In the genomic region with DNA sequence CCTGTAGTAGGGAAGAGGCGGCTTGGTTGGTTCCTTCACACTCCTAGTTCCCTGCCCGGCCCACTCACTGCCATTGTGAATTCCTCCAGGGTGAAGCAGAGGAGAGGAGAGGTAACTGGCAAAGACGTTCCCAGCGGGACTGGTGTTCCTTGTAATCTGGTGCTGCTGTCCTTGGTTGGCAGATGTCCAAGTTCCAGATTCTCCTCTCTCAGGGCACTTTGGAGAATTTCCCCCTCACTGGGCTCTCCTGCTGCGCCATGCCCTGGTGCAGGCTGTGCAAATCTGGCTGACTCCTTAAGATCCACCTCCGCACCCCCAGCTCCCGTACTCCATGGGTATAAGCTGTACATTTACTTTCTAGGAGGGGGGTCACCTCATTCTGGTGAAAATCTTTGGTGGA, we compare ENCODE assay signal across 22 cellular contexts. TPM values are rescaled to one million over a fixed set of nuclear protein-coding genes. Genes with fewer than 3 reads are reported as not detected.
DNase-seq lines count a peak whose midpoint lies in the region; ATAC-seq and TF ChIP-seq lines count a peak whose summit lies in the region.
"Had no signal": no experiment of that assay in that cellular context is flagged by ENCODE, and none has a peak within 500 bp of the region (broad histone marks: within the 10 kb centered on the region; RNA-seq: fewer than 3 reads in every experiment).

No MANE protein-coding gene starts in this region.

- TF ChIP-seq CTCF in cardiac muscle cell (IDR thresholded peaks at IDR 0.05; ENCODE audit: low read depth, low read length): no peak
- no peak for TF ChIP-seq CTCF in HEK293 (tag by site-specific recombination; IDR thresholded peaks at IDR 0.05)
- TF ChIP-seq CTCF in RWPE2 (IDR thresholded peaks at IDR 0.05; ENCODE audit: poor library complexity, severe bottlenecking): no peak
- TF ChIP-seq CTCF in esophagus muscularis mucosa (IDR thresholded peaks at IDR 0.05): no peak
- TF ChIP-seq CTCF in coronary artery (IDR thresholded peaks at IDR 0.05): no peak
- TF ChIP-seq CTCF in mammary epithelial cell (conservative IDR thresholded peaks at IDR 0.05 in 1 of 2, IDR thresholded peaks at IDR 0.05 in 1 of 2; ENCODE audit: extremely low read depth in 1 of 2, insufficient read depth in 1 of 2, low read depth in 1 of 2, low read length in 2 of 2): no peak

- intact Hi-C loops in left ventricle myocardium superior (cut with micrococcal nuclease) (no loop called here), esophagus muscularis mucosa (cut with DNase I) (no loop called here), mammary epithelial cell (cut with micrococcal nuclease) (no loop called here)

- DNase-seq in cardiac muscle cell (ENCODE audit: low read depth in 1 of 2, low spot score in 1 of 2) (peak; percentile 12 to 27), left ventricle myocardium superior (no peak), RWPE2 (ENCODE audit: low spot score) (no peak), esophagus muscularis mucosa (ENCODE audit: extremely low spot score) (peak; percentile 88), coronary artery (ENCODE audit: low spot score) (no peak), mammary epithelial cell (no peak)
- DNase-seq: C1 segment of cervical spinal cord; Calu3; CD8-positive, alpha-beta T cell; DMS53; GF-D8; GOT3; HCEC 1CT; MV-4-11; NCI-H1105 treated with DMSO at 0.1 percent for 48 hours; NCI-H2029 treated with DMSO at 0.1 percent for 48 hours; NCI-H446 treated with DMSO at 0.1 percent for 48 hours; NCI-H526 treated with DMSO at 0.1 percent for 48 hours; PC-9 had no signal

- dilution Hi-C loops in mammary epithelial cell (cut with HindIII; ENCODE audit: low sequenced_read_pairs): no loop called here

- H3K79me2 ChIP-seq in mammary epithelial cell (ENCODE audit: insufficient read depth, low read length): peaks cover 37% of the 10 kb centered on the region

- no peak overlapping the region for H2AFZ ChIP-seq in mammary epithelial cell (ENCODE audit: low read depth, low read length)
- H2AFZ ChIP-seq: PC-9 had no signal

- H3K4me1 ChIP-seq in cardiac muscle cell (ENCODE audit: low read depth): peaks cover 10% of the 10 kb centered on the region
- H3K4me1 ChIP-seq in HEK293 (ENCODE audit: control insufficient read depth, insufficient read depth, low read length): peaks cover 10% of the 10 kb centered on the region
- H3K4me1 ChIP-seq in RWPE2 (ENCODE audit: insufficient read depth, poor library complexity, severe bottlenecking): peaks cover 24% of the 10 kb centered on the region
- peaks cover 21 to 36% (median 23%) of the 10 kb centered on the region in 4 donors for H3K4me1 ChIP-seq in esophagus muscularis mucosa
- H3K4me1 ChIP-seq in mammary epithelial cell (ENCODE audit: insufficient read depth, low read length): peaks cover 32% of the 10 kb centered on the region

- CTCF ChIA-PET in HEK293 (lab: Yijun Ruan, JAX): interaction anchor here (0.6 kb wide), 1 partner anchor 25 kb away, joined by 4 read pairs; no protein-coding TSS in a partner anchor
- CTCF ChIA-PET in mammary epithelial cell (lab: Charles Lee; ENCODE audit: low non-redundant PET): no interaction called here

- in situ Hi-C loops in mammary epithelial cell (cut with MboI; ENCODE audit: low sequenced_read_pairs in 2 of 2): no loop called here

- TF ChIP-seq POLR2A in esophagus muscularis mucosa (IDR thresholded peaks at IDR 0.05; ENCODE audit: low read depth): no peak

- no TSS peak for BruUV-seq in mammary epithelial cell (replicated peaks; lab: Mats Ljungman, UMichigan)

- TF ChIP-seq EP300 in esophagus muscularis mucosa (IDR thresholded peaks at IDR 0.05): no peak

- H3K27me3 ChIP-seq in cardiac muscle cell (no peaks in the 10 kb centered on the region), RWPE2 (ENCODE audit: insufficient read depth, poor library complexity, severe bottlenecking) (no peaks in the 10 kb centered on the region), esophagus muscularis mucosa (no peaks in the 10 kb centered on the region), mammary epithelial cell (ENCODE audit: insufficient read depth, low read length) (no peaks in the 10 kb centered on the region)
- H3K27me3 ChIP-seq: SJSA1 had no signal

- 80% methylated on average over 7 of the region's 7 CpGs for WGBS in esophagus muscularis mucosa
- 96% methylated on average over 5 of the region's 7 CpGs for WGBS in mammary epithelial cell (ENCODE audit: low coverage, missing lambda C conversion rate)

- H3K9ac ChIP-seq in mammary epithelial cell (ENCODE audit: insufficient read depth, low read length): no peak overlapping the region

- H3K27ac ChIP-seq in cardiac muscle cell (no peak overlapping the region), HEK293 (ENCODE audit: extremely low read depth, low read depth, low read length) (no peak overlapping the region), RWPE2 (ENCODE audit: poor library complexity, severe bottlenecking) (peak overlapping the region; percentile 58), esophagus muscularis mucosa (replicated peaks in 1 of 4) (no peak overlapping the region), coronary artery (no peak overlapping the region), mammary epithelial cell (ENCODE audit: insufficient read depth, low read depth, low read length) (no peak overlapping the region)
- H3K27ac ChIP-seq: PC-9, RWPE1, SJSA1 had no signal

- no peaks in the 10 kb centered on the region for H3K36me3 ChIP-seq in cardiac muscle cell
- H3K36me3 ChIP-seq in HEK293 (ENCODE audit: control insufficient read depth in 2 of 2, insufficient read depth in 1 of 2, low read length in 2 of 2): no peaks in the 10 kb centered on the region
- peaks cover 68% of the 10 kb centered on the region for H3K36me3 ChIP-seq in RWPE2 (ENCODE audit: low read depth)
- H3K36me3 ChIP-seq in esophagus muscularis mucosa: no peaks in the 10 kb centered on the region
- H3K36me3 ChIP-seq in mammary epithelial cell (ENCODE audit: insufficient read depth, low read length): peaks cover 5% of the 10 kb centered on the region
- H3K36me3 ChIP-seq: SJSA1 had no signal

- no peaks in the 10 kb centered on the region for H3K9me3 ChIP-seq in cardiac muscle cell (ENCODE audit: low read depth)
- H3K9me3 ChIP-seq in HEK293 (ENCODE audit: control insufficient read depth, insufficient read depth, low read depth, low read length): no peaks in the 10 kb centered on the region
- H3K9me3 ChIP-seq in RWPE2 (ENCODE audit: severe bottlenecking): no peaks in the 10 kb centered on the region
- no peaks in the 10 kb centered on the region for H3K9me3 ChIP-seq in esophagus muscularis mucosa
- H3K9me3 ChIP-seq in mammary epithelial cell (replicated peaks; ENCODE audit: insufficient read depth, low read length): no peaks in the 10 kb centered on the region
- H3K9me3 ChIP-seq: SJSA1 had no signal

- H3K4me3 ChIP-seq in cardiac muscle cell (no peak overlapping the region), HEK293 (ENCODE audit: low read depth, low read length) (no peak overlapping the region), RWPE2 (ENCODE audit: severe bottlenecking) (no peak overlapping the region), esophagus muscularis mucosa (no peak overlapping the region), coronary artery (no peak overlapping the region), mammary epithelial cell (replicated peaks in 1 of 3; ENCODE audit: insufficient read depth in 1 of 3, low read depth in 2 of 3, low read length in 3 of 3) (no peak overlapping the region)
- H3K4me3 ChIP-seq: PC-9, SJSA1 had no signal

- H4K20me1 ChIP-seq in mammary epithelial cell (ENCODE audit: insufficient read depth, low read length): no peaks in the 10 kb centered on the region

- ATAC-seq in left ventricle myocardium superior (no peak), RWPE2 (ENCODE audit: low read depth) (no peak)
- ATAC-seq: CD8-positive, alpha-beta T cell had no signal

- POLR2A ChIA-PET in HEK293 (lab: Yijun Ruan, JAX): no interaction called here

- no peak overlapping the region for H3K4me2 ChIP-seq in mammary epithelial cell (ENCODE audit: insufficient read depth, low read depth, low read length)
- H3K4me2 ChIP-seq: PC-9 had no signal

TF ChIP-seq in HEK293, 187 proteins besides CTCF, POLR2A, EP300 and RAD21 (continues in another document):
- TF ChIP-seq ZNF214 (tag by site-specific recombination; IDR thresholded peaks at IDR 0.05; ENCODE audit: borderline replicate concordance) (no peak), ZIC2 (tag by site-specific recombination; IDR thresholded peaks at IDR 0.05) (peak; percentile 79), ZNF274 (IDR thresholded peaks at IDR 0.05; ENCODE audit: low read length) (no peak), ZNF274 (tag by site-specific recombination; IDR thresholded peaks at IDR 0.05; ENCODE audit: borderline replicate concordance) (no peak), ZNF146 (tag by site-specific recombination; IDR thresholded peaks at IDR 0.05) (no peak), ZNF792 (tag by site-specific recombination; IDR thresholded peaks at IDR 0.05) (no peak), ZNF768 (tag by site-specific recombination; IDR thresholded peaks at IDR 0.05) (no peak)
- TF ChIP-seq, protein P1, sequence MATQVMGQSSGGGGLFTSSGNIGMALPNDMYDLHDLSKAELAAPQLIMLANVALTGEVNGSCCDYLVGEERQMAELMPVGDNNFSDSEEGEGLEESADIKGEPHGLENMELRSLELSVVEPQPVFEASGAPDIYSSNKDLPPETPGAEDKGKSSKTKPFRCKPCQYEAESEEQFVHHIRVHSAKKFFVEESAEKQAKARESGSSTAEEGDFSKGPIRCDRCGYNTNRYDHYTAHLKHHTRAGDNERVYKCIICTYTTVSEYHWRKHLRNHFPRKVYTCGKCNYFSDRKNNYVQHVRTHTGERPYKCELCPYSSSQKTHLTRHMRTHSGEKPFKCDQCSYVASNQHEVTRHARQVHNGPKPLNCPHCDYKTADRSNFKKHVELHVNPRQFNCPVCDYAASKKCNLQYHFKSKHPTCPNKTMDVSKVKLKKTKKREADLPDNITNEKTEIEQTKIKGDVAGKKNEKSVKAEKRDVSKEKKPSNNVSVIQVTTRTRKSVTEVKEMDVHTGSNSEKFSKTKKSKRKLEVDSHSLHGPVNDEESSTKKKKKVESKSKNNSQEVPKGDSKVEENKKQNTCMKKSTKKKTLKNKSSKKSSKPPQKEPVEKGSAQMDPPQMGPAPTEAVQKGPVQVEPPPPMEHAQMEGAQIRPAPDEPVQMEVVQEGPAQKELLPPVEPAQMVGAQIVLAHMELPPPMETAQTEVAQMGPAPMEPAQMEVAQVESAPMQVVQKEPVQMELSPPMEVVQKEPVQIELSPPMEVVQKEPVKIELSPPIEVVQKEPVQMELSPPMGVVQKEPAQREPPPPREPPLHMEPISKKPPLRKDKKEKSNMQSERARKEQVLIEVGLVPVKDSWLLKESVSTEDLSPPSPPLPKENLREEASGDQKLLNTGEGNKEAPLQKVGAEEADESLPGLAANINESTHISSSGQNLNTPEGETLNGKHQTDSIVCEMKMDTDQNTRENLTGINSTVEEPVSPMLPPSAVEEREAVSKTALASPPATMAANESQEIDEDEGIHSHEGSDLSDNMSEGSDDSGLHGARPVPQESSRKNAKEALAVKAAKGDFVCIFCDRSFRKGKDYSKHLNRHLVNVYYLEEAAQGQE (tag by site-specific recombination; IDR thresholded peaks at IDR 0.05): peak; percentile 81

RNA-seq across cellular contexts. Expression of gene THSD4, which starts 37.3 kb away (rescaled TPM):
- total RNA-seq in cardiac muscle cell: 6.2 and 25.5 TPM in 2 replicates
- polyA plus RNA-seq in cardiac muscle cell: 5.1 and 6.2 TPM in 2 replicates
- 80.7 TPM for total RNA-seq in left ventricle myocardium superior
- 1 to 10 TPM; 3.2 to 6.6 (median 5.6) TPM for total RNA-seq in esophagus muscularis mucosa
- 100 to 1,000 TPM in 1 of 2 donors, 10 to 100 TPM in 1; 87.7 to 111 TPM for total RNA-seq in mammary epithelial cell
- 33.7 TPM for polyA plus RNA-seq in mammary epithelial cell
- polyA minus RNA-seq in mammary epithelial cell: 53.9 TPM
- total RNA-seq: CD8-positive, alpha-beta T cell had no signal

Comparison
In these comparisons a context has a peak if more than half of its experiments do, and no peak if none do; other contexts are left out.
1. DNase-seq: peak in cardiac muscle cell (2 of 2) and esophagus muscularis mucosa (single experiment); none in left ventricle myocardium superior (single experiment), RWPE2 (single experiment), coronary artery (single experiment) and mammary epithelial cell (single experiment).